ENCODE assay signal across 1 cellular context in the genomic region with DNA sequence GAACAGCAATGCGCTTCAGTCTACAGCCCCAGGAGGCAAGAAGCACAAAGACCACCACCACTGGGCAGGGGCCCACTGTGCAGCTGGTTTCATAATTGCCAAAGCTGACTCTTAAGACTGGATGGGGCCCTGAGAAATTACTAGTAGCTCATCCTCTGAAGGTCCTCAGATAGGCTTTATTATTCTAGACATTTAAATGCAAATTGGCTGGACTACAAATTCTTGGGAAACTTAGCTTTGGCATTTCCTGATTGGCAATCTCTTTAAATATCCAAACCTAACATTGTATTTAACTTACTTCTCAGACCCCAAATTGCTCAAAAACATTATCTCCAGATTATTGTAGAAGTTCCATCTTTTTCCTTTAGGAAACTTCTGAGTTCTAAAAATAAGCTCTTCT.
TF ChIP-seq lines count a peak whose summit lies in the region.

No MANE protein-coding gene starts in this region.

TF ChIP-seq in K562, 482 proteins besides CTCF, POLR2A, EP300 and RAD21:
- TF ChIP-seq CBFA2T3 (IDR thresholded peaks at IDR 0.05): no peak
- TF ChIP-seq ZFP1 (CRISPR knock-in tag; IDR thresholded peaks at IDR 0.05): no peak
- TF ChIP-seq, protein P1, sequence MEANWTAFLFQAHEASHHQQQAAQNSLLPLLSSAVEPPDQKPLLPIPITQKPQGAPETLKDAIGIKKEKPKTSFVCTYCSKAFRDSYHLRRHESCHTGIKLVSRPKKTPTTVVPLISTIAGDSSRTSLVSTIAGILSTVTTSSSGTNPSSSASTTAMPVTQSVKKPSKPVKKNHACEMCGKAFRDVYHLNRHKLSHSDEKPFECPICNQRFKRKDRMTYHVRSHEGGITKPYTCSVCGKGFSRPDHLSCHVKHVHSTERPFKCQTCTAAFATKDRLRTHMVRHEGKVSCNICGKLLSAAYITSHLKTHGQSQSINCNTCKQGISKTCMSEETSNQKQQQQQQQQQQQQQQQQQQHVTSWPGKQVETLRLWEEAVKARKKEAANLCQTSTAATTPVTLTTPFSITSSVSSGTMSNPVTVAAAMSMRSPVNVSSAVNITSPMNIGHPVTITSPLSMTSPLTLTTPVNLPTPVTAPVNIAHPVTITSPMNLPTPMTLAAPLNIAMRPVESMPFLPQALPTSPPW (CRISPR knock-in tag; IDR thresholded peaks at IDR 0.05): no peak
- no peak for TF ChIP-seq MED1 (CRISPR knock-in tag; IDR thresholded peaks at IDR 0.05; ENCODE audit: borderline replicate concordance)
- no peak for TF ChIP-seq ZBTB40 (IDR thresholded peaks at IDR 0.05)
- no peak for TF ChIP-seq ZBTB40 (CRISPR knock-in tag; IDR thresholded peaks at IDR 0.05)
- no peak for TF ChIP-seq HDAC8 (tag; IDR thresholded peaks at IDR 0.05)
- no peak for TF ChIP-seq ZNF398 (CRISPR knock-in tag; IDR thresholded peaks at IDR 0.05)
- TF ChIP-seq, protein P2, sequence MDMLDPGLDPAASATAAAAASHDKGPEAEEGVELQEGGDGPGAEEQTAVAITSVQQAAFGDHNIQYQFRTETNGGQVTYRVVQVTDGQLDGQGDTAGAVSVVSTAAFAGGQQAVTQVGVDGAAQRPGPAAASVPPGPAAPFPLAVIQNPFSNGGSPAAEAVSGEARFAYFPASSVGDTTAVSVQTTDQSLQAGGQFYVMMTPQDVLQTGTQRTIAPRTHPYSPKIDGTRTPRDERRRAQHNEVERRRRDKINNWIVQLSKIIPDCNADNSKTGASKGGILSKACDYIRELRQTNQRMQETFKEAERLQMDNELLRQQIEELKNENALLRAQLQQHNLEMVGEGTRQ (CRISPR knock-in tag; IDR thresholded peaks at IDR 0.05): no peak
- no peak for TF ChIP-seq KAT8 (IDR thresholded peaks at IDR 0.05; ENCODE audit: low read depth)
- no peak for TF ChIP-seq ZBTB49 (CRISPR knock-in tag; IDR thresholded peaks at IDR 0.05; ENCODE audit: borderline replicate concordance)
- no peak for TF ChIP-seq RBBP5 (IDR thresholded peaks at IDR 0.05; ENCODE audit: borderline replicate concordance, insufficient read depth, low read length, poor library complexity, severe bottlenecking)
- TF ChIP-seq HLTF (IDR thresholded peaks at IDR 0.05): no peak
- TF ChIP-seq FOXK2 (conservative IDR thresholded peaks at IDR 0.05 in 1 of 2, IDR thresholded peaks at IDR 0.05 in 1 of 2; ENCODE audit: low read depth in 2 of 2): no peak
- TF ChIP-seq CSDE1 (IDR thresholded peaks at IDR 0.05): no peak
- no peak for TF ChIP-seq HNRNPUL1 (IDR thresholded peaks at IDR 0.05; ENCODE audit: low read length)
- TF ChIP-seq ZNF143 (CRISPR knock-in tag; IDR thresholded peaks at IDR 0.05): no peak
- TF ChIP-seq ZFPM2 (CRISPR knock-in tag; IDR thresholded peaks at IDR 0.05): no peak
- TF ChIP-seq STAT5A (IDR thresholded peaks at IDR 0.05; ENCODE audit: borderline replicate concordance, low read length): no peak
